ENCODE assay signal across 16 cellular contexts in the genomic region with DNA sequence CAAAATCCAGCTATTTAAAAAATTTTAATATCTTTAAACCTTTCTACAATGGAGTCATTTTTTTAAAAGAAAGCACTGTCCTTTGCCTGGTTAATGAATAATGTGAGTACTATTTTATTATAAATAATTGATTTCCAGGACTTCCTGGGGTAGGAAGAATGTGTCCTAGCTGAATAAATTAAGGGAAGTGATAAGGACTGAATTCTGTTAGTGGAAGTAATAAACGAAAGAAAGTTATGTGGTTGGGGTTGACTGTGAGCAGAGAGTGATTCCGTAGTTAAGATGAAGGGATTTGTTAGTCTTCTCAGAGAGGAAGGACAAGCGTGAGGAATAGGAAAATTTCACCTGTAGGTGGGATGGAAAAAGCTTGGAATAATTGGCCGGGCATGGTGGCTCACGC. TPM values are rescaled to one million over a fixed set of nuclear protein-coding genes. Genes with fewer than 3 reads are reported as not detected.
A peak's percentile ranks its signal among the peaks of the same experiment; 100 is the strongest.
DNase-seq lines count a peak whose midpoint lies in the region; ATAC-seq, FAIRE-seq and TF ChIP-seq lines count a peak whose summit lies in the region.
"Had no signal": no experiment of that assay in that cellular context is flagged by ENCODE, and none has a peak within 500 bp of the region (broad histone marks: within the 10 kb centered on the region; RNA-seq: fewer than 3 reads in every experiment).

No MANE protein-coding gene starts in this region.

- H3K9ac ChIP-seq in endothelial cell of umbilical vein (replicated peaks; ENCODE audit: extremely low read depth, insufficient read depth, low read length): no peak overlapping the region

- H3K9me3 Mint-ChIP-seq in WTC11 (no peaks in the 10 kb centered on the region), neural crest cell (peaks cover 2% of the 10 kb centered on the region)
- H3K9me3 Mint-ChIP-seq: CD4-positive, CD25-positive, alpha-beta regulatory T cell; CD8-positive, alpha-beta memory T cell; H9 had no signal

- H3K9me1 ChIP-seq in endothelial cell of umbilical vein (replicated peaks; ENCODE audit: control insufficient read depth, extremely low read depth, insufficient read depth, low read length): no peaks in the 10 kb centered on the region

- H3K4me3 Mint-ChIP-seq in WTC11: no peak overlapping the region
- H3K4me3 Mint-ChIP-seq in neural crest cell: no peak overlapping the region
- H3K4me3 Mint-ChIP-seq: CD4-positive, CD25-positive, alpha-beta regulatory T cell; CD8-positive, alpha-beta memory T cell; H9 had no signal

- H3K9me3 ChIP-seq in endothelial cell of umbilical vein (replicated peaks; ENCODE audit: control insufficient read depth, insufficient read depth, low read length): no peaks in the 10 kb centered on the region
- H3K9me3 ChIP-seq: BE2C, Caco-2 had no signal

- H3K27me3 Mint-ChIP-seq in WTC11 (ENCODE audit: low read depth) (no peaks in the 10 kb centered on the region), neural crest cell (ENCODE audit: low read depth) (no peaks in the 10 kb centered on the region)
- H3K27me3 Mint-ChIP-seq: CD4-positive, CD25-positive, alpha-beta regulatory T cell; CD8-positive, alpha-beta memory T cell had no signal

- H3K36me3 ChIP-seq in endothelial cell of umbilical vein (ENCODE audit: control insufficient read depth in 2 of 2, extremely low read depth in 1 of 2, insufficient read depth in 2 of 2, low read length in 2 of 2): no peaks in the 10 kb centered on the region
- H3K36me3 ChIP-seq: BE2C had no signal

- TF ChIP-seq POLR2A in endothelial cell of umbilical vein (IDR thresholded peaks at IDR 0.05; ENCODE audit: low read depth, low read length) (no peak), GM12891 (IDR thresholded peaks at IDR 0.05; ENCODE audit: low read depth, low read length) (no peak)

- H3K27ac Mint-ChIP-seq in WTC11: 0 out of 2 replicates have a peak overlapping the region, but pooled peaks have one; percentile 38
- peak overlapping the region; percentile 89 for H3K27ac Mint-ChIP-seq in neural crest cell (ENCODE audit: unreplicated experiment)
- H3K27ac Mint-ChIP-seq: CD4-positive, CD25-positive, alpha-beta regulatory T cell; CD8-positive, alpha-beta memory T cell; H9 had no signal

- H3K4me1 Mint-ChIP-seq in WTC11 (peaks cover 33% of the 10 kb centered on the region), neural crest cell (peaks cover 8% of the 10 kb centered on the region)

- dilution Hi-C loops in endothelial cell of umbilical vein (cut with MboI; ENCODE audit: extremely low pct_ligation_motif_present, low sequenced_read_pairs): no loop called here

- no peak for DNase-seq in WTC11 (ENCODE audit: low spot score)
- DNase-seq in endothelial cell of umbilical vein (ENCODE audit: low read depth, low spot score): peak; percentile 84
- no peak for DNase-seq in neural crest cell (ENCODE audit: low read depth, low spot score)
- no peak for DNase-seq in COLO668 (lab: John Stamatoyannopoulos, UW; ENCODE audit: unreplicated experiment)
- DNase-seq in GM12891 (ENCODE audit: insufficient read length, low spot score): no peak
- DNase-seq: ACHN; BE2C; C1 segment of cervical spinal cord; Caco-2; CD4-positive, CD25-positive, alpha-beta regulatory T cell; CD8-positive, alpha-beta memory T cell; GDM1; H9 had no signal

- H3K36me3 Mint-ChIP-seq in WTC11 (peaks cover 5% of the 10 kb centered on the region; the same call in 1 of the 2 replicates), neural crest cell (ENCODE audit: low read depth) (peaks cover 4% of the 10 kb centered on the region)

- no peaks in the 10 kb centered on the region for H3K79me2 ChIP-seq in endothelial cell of umbilical vein (ENCODE audit: control insufficient read depth, insufficient read depth, low read length)

- no peak overlapping the region for H3K4me3 ChIP-seq in endothelial cell of umbilical vein (replicated peaks in 1 of 3; ENCODE audit: insufficient read depth in 1 of 3, low read depth in 1 of 3, low read length in 3 of 3)

- POLR2A ChIA-PET in WTC11 (lab: Charles Lee): no interaction called here
- POLR2A ChIA-PET in endothelial cell of umbilical vein (lab: Charles Lee): no interaction called here

- peak overlapping the region; percentile 45 for H3K4me2 ChIP-seq in endothelial cell of umbilical vein (ENCODE audit: insufficient read depth, low read length)

- TF ChIP-seq CTCF in WTC11 (IDR thresholded peaks at IDR 0.05): no peak
- no peak for TF ChIP-seq CTCF in endothelial cell of umbilical vein (IDR thresholded peaks at IDR 0.05; ENCODE audit: extremely low read depth in 1 of 2, insufficient read depth in 1 of 2, low read depth in 1 of 2, low read length in 2 of 2)
- TF ChIP-seq CTCF in neural crest cell (conservative IDR thresholded peaks at IDR 0.05): no peak

- H3K4me1 ChIP-seq in endothelial cell of umbilical vein (ENCODE audit: control insufficient read depth, extremely low read depth, insufficient read depth, low read length): peaks cover 21% of the 10 kb centered on the region
- H3K4me1 ChIP-seq: BE2C, Caco-2 had no signal

- no peaks in the 10 kb centered on the region for H3K27me3 ChIP-seq in endothelial cell of umbilical vein (ENCODE audit: control insufficient read depth in 2 of 2, insufficient read depth in 2 of 2, low read length in 2 of 2)
- H3K27me3 ChIP-seq: BE2C had no signal

- BruUV-seq in endothelial cell of umbilical vein (replicated peaks; lab: Mats Ljungman, UMichigan): no TSS peak

- ATAC-seq in WTC11 (no peak), GM19328 (IDR thresholded peaks at IDR 0.05; ENCODE audit: unreplicated experiment) (no peak)

- intact Hi-C loops in endothelial cell of umbilical vein (cut with micrococcal nuclease): no loop called here

- CTCF ChIA-PET in WTC11 (lab: Charles Lee): interaction anchor here (1.3 to 2.7 kb wide), 6 partner anchors 12 to 546 kb away, joined by 3 to 13 read pairs (median 6); no protein-coding TSS in a partner anchor
- CTCF ChIA-PET in endothelial cell of umbilical vein (lab: Charles Lee): interaction anchor here (0.8 to 3.9 kb wide), 12 partner anchors 9 to 339 kb away, joined by 3 to 44 read pairs (median 4); no protein-coding TSS in a partner anchor

- H3K27ac ChIP-seq in endothelial cell of umbilical vein (ENCODE audit: insufficient read depth, low read depth, low read length): peak overlapping the region; percentile 5

- no peaks in the 10 kb centered on the region for H4K20me1 ChIP-seq in endothelial cell of umbilical vein (replicated peaks; ENCODE audit: control insufficient read depth, extremely low read depth, insufficient read depth, low read length)

- no peak for FAIRE-seq in endothelial cell of umbilical vein (lab: Jason Lieb, UNC)
- FAIRE-seq in GM12891 (lab: Jason Lieb, UNC): no peak
- FAIRE-seq: D721Med, H1 had no signal

- peak overlapping the region; percentile 46 for H2AFZ ChIP-seq in endothelial cell of umbilical vein (ENCODE audit: low read depth, low read length)

TF ChIP-seq in WTC11, 78 proteins besides CTCF, POLR2A, EP300 and RAD21 (continues in another document):
- no peak for TF ChIP-seq E2F5 (CRISPR knock-in tag; IDR thresholded peaks at IDR 0.05)
- TF ChIP-seq JUN (CRISPR knock-in tag; IDR thresholded peaks at IDR 0.05): no peak
- no peak for TF ChIP-seq CREM (CRISPR knock-in tag; IDR thresholded peaks at IDR 0.05)

TF ChIP-seq in endothelial cell of umbilical vein, 7 proteins besides CTCF, POLR2A, EP300 and RAD21:
- no peak for TF ChIP-seq POLR2AphosphoS5 (IDR thresholded peaks at IDR 0.05; ENCODE audit: insufficient read depth, low read depth, low read length)
- no peak for TF ChIP-seq EZH2 (IDR thresholded peaks at IDR 0.05; ENCODE audit: borderline replicate concordance, low read depth, low read length, severe bottlenecking)
- no peak for TF ChIP-seq JUN (IDR thresholded peaks at IDR 0.05; ENCODE audit: borderline replicate concordance, insufficient read depth, insufficient read length, low read depth)
- TF ChIP-seq MYC (IDR thresholded peaks at IDR 0.05; ENCODE audit: low read depth, low read length): no peak
- no peak for TF ChIP-seq MAX (IDR thresholded peaks at IDR 0.05; ENCODE audit: insufficient read depth, insufficient read length)
- TF ChIP-seq FOS (IDR thresholded peaks at IDR 0.05; ENCODE audit: borderline replicate concordance, insufficient read depth, low read length): peak; percentile 8
- peak; percentile 46 for TF ChIP-seq GATA2 (IDR thresholded peaks at IDR 0.05; ENCODE audit: insufficient read depth, insufficient read length, low read depth, low read length)
TF ChIP-seq in endothelial cell of umbilical vein: peak in this region for 2.

TF ChIP-seq in GM12891, 5 proteins besides CTCF, POLR2A, EP300 and RAD21:
- TF ChIP-seq POLR2AphosphoS5 (IDR thresholded peaks at IDR 0.05; ENCODE audit: low read depth, low read length) (no peak), SPI1 (IDR thresholded peaks at IDR 0.05; ENCODE audit: low read depth, low read length) (no peak), POU2F2 (IDR thresholded peaks at IDR 0.05; ENCODE audit: low read depth, low read length) (no peak), TAF1 (IDR thresholded peaks at IDR 0.05; ENCODE audit: low read depth, low read length) (no peak)

RNA-seq across cellular contexts. Expression of gene AHCYL2, which starts 59.1 kb away (rescaled TPM):
- total RNA-seq in WTC11 (2021) (25.6 to 28.5 TPM (median 28.4 TPM) in 3 replicates), endothelial cell of umbilical vein (11.0 and 13.5 TPM in 2 replicates), neural crest cell (18.7 and 19.1 TPM in 2 replicates)
- polyA plus RNA-seq in endothelial cell of umbilical vein: 10.0 and 10.8 TPM in 2 replicates
- polyA plus RNA-seq in endothelial cell of umbilical vein (2011; cell fraction: cytosol; rRNA removed): 7.9 and 8.7 TPM in 2 replicates
- 24.8 and 25.7 TPM in 2 replicates for polyA plus RNA-seq in endothelial cell of umbilical vein (2011; cell fraction: nucleus; rRNA removed)
- 12.2 and 13.3 TPM in 2 replicates for polyA plus RNA-seq in endothelial cell of umbilical vein (2012)
- polyA minus RNA-seq in endothelial cell of umbilical vein: 25.6 and 27.4 TPM in 2 replicates
- polyA minus RNA-seq in endothelial cell of umbilical vein (2011; cell fraction: cytosol; rRNA and poly(A)+ RNA removed): 10.4 TPM
- polyA minus RNA-seq in endothelial cell of umbilical vein (2011; cell fraction: nucleus; rRNA and poly(A)+ RNA removed): 13.8 and 22.9 TPM in 2 replicates
- 3.6 TPM for polyA plus RNA-seq in GM12891 (2012; ENCODE audit: low read depth, missing spikeins)
